8 cellular contexts compared by ENCODE assay signal in the genomic region with DNA sequence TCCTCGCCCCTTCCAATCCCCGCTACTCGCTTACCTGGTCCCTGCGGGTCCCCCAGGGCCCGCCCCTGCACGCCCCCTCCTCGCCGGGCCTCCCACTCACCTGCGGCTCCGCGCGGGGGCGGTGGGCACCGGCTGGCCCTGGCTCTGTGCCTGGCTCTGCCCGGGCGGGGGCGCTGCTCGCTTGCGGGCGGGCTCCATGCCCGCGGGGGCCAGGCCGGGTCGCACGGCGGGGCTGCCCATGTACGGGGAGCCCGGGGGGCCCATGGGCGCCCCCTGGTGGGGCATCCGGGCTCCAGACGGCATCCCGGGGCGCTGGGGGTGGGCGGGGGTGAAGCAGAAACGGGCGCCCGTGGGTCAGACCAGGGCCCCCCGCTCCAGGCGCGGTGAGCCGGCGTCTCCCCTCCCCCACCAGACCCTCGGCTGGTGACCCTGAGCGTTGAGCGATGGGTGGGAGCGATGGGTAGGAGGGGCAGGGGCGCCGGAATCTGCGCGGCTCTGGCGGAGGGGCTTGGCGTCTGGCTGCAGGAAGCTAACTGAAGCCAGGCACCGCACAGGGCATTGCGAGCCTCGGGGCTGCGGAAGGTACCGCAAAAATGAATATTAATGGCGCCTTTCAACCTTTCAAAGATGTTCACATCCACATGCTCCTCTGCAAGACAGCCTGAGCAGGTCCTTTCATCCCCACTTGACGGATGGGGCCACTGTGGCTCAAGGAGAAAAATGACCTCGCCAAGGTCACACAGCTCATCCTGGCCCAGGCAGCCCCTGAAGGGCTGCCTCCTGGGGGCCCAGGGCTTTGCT. TPM values are rescaled to one million over a fixed set of nuclear protein-coding genes. Genes with fewer than 3 reads are reported as not detected.
A peak's percentile ranks its signal among the peaks of the same experiment; 100 is the strongest.
DNase-seq lines count a peak whose midpoint lies in the region; ATAC-seq and TF ChIP-seq lines count a peak whose summit lies in the region.

No MANE protein-coding gene starts in this region.

- TF ChIP-seq POLR2A in Peyer's patch (IDR thresholded peaks at IDR 0.05): no peak

- H3K36me3 ChIP-seq in Peyer's patch: no peaks in the 10 kb centered on the region
- peaks cover 19% of the 10 kb centered on the region for H3K36me3 ChIP-seq in right atrium auricular region

- H3K27ac ChIP-seq in Peyer's patch: peak overlapping the region in 1 of 4 donors; percentile 42
- H3K27ac ChIP-seq in right atrium auricular region: peak overlapping the region; percentile 89 to 97
- H3K27ac ChIP-seq in skin epidermis: peak overlapping the region in 2 of 21 experiments; percentile 23 to 51

- H3K27me3 ChIP-seq in Peyer's patch (no peaks in the 10 kb centered on the region), right atrium auricular region (peaks cover 0 to 3% of the 10 kb centered on the region in 2 donors)

- ATAC-seq in GM19397 (IDR thresholded peaks at IDR 0.05; ENCODE audit: unreplicated experiment): peak; percentile 36

- TF ChIP-seq CTCF in Peyer's patch (IDR thresholded peaks at IDR 0.05): peak in 5 of 6 experiments; percentile 36 to 82 (median 49)
- peak; percentile 74 to 87 for TF ChIP-seq CTCF in right atrium auricular region (IDR thresholded peaks at IDR 0.05)

- peaks cover 0 to 5% (median 0%) of the 10 kb centered on the region in 4 donors for H3K9me3 ChIP-seq in Peyer's patch
- no peaks in the 10 kb centered on the region for H3K9me3 ChIP-seq in right atrium auricular region

- peak overlapping the region; percentile 14 to 50 (median 44) for H3K4me3 ChIP-seq in Peyer's patch
- H3K4me3 ChIP-seq in right atrium auricular region: peak overlapping the region; percentile 21 to 79
- peak overlapping the region in 6 of 7 experiments; percentile 9 to 38 (median 18) for H3K4me3 ChIP-seq in skin epidermis

- peaks cover 0 to 67% (median 31%) of the 10 kb centered on the region in 4 donors for H3K4me1 ChIP-seq in Peyer's patch
- H3K4me1 ChIP-seq in right atrium auricular region: peaks cover 0 to 79% of the 10 kb centered on the region in 2 donors

- DNase-seq in AG08396 (ENCODE audit: low spot score) (peak; percentile 89), Peyer's patch (peak; percentile 56 to 71 (median 61)), right atrium auricular region (ENCODE audit: low spot score) (no peak), globus pallidus (ENCODE audit: low spot score) (no peak), NK-92 (lab: John Stamatoyannopoulos, UW; ENCODE audit: unreplicated experiment) (no peak)
- peak; percentile 70 for DNase-seq in activated naive CD4-positive, alpha-beta T cell treated with anti-CD3 and anti-CD28 coated beads, Interleukin-2, amount 50 U/mL, for 16 hours

RNA-seq across cellular contexts. Expression of a gene that starts 2.9 kb away (rescaled TPM):
- total RNA-seq in Peyer's patch (10 to 100 TPM in 3 of 4 donors, 1 to 10 TPM in 1; 1.2 to 61.1 (median 18.3) TPM), right atrium auricular region (100 to 1,000 TPM in 1 of 2 donors, 10 to 100 TPM in 1; 81.5 to 125 TPM)

RNA-seq across cellular contexts. Expression of a gene that starts 13.3 kb away (rescaled TPM):
- 10 to 100 TPM; 31.4 to 50.2 (median 43.2) TPM for total RNA-seq in Peyer's patch
- 10 to 100 TPM; 24.7 to 38.1 TPM for total RNA-seq in right atrium auricular region

RNA-seq across cellular contexts. Expression of a gene that starts 18.6 kb away (rescaled TPM):
- total RNA-seq in Peyer's patch: 10 to 100 TPM; 20.7 to 29.7 (median 26.4) TPM
- total RNA-seq in right atrium auricular region: 10 to 100 TPM; 29.7 to 38.6 TPM

RNA-seq across cellular contexts. Expression of a gene that starts 35.3 kb away (rescaled TPM):
- total RNA-seq in Peyer's patch (not detected), right atrium auricular region (not detected)

RNA-seq across cellular contexts. Expression of a gene that starts 58.5 kb away (rescaled TPM):
- not detected for total RNA-seq in Peyer's patch
- 10 to 100 TPM in 1 of 2 donors, 1 to 10 TPM in 1; 4.0 to 11.6 TPM for total RNA-seq in right atrium auricular region

Comparison
In these comparisons a context has a peak if more than half of its experiments do, and no peak if none do; other contexts are left out.
1. DNase-seq: peak in AG08396 (single experiment), Peyer's patch (3 of 3) and activated naive CD4-positive, alpha-beta T cell treated with anti-CD3 and anti-CD28 coated beads, Interleukin-2, amount 50 U/mL, for 16 hours (single experiment); none in right atrium auricular region (single experiment), globus pallidus (single experiment) and NK-92 (single experiment).
2. Peak in every context shown above with its lines, with median percentiles within 50 percentile points of each other: H3K4me3 ChIP-seq.